8 cellular contexts compared by ENCODE assay signal in genomic region chr12:123115409-123116111, GRCh38. TPM values are rescaled to one million over a fixed set of nuclear protein-coding genes. Genes with fewer than 3 reads are reported as not detected.
DNase-seq lines count a peak whose midpoint lies in the region; FAIRE-seq and TF ChIP-seq lines count a peak whose summit lies in the region.

No MANE protein-coding gene starts in this region.

- DNase-seq in GM12891 (ENCODE audit: insufficient read length, low spot score) (no peak), SIG-M5 (lab: John Stamatoyannopoulos, UW) (peak; percentile 75), fibroblast of the aortic adventitia (ENCODE audit: low read depth) (peak; percentile 98), renal cortical epithelial cell (ENCODE audit: low read depth) (peak; percentile 49), NCI-H2107 (lab: John Stamatoyannopoulos, UW) (no peak), NCI-H69 (lab: John Stamatoyannopoulos, UW) (no peak), SK-N-DZ (ENCODE audit: low spot score) (no peak), HTR-8/SVneo (ENCODE audit: insufficient read length, low spot score) (no peak)

- peak; percentile 93 for FAIRE-seq in GM12891 (lab: Jason Lieb, UNC)
- no peak for FAIRE-seq in HTR-8/SVneo (lab: Jason Lieb, UNC)

- TF ChIP-seq CTCF in fibroblast of the aortic adventitia (IDR thresholded peaks at IDR 0.05; ENCODE audit: insufficient read depth, low read length) = no peak

- H3K4me3 ChIP-seq in fibroblast of the aortic adventitia (ENCODE audit: low read depth, low read length) = peak overlapping the region; percentile 22

- no peak for TF ChIP-seq POLR2A in GM12891 (IDR thresholded peaks at IDR 0.05; ENCODE audit: low read depth, low read length)

TF ChIP-seq in GM12891, 5 proteins besides CTCF, POLR2A, EP300 and RAD21:
- no peak for TF ChIP-seq POLR2AphosphoS5 (IDR thresholded peaks at IDR 0.05; ENCODE audit: low read depth, low read length)
- TF ChIP-seq POU2F2 (IDR thresholded peaks at IDR 0.05; ENCODE audit: low read depth, low read length) = no peak
- peak; percentile 72 for TF ChIP-seq SPI1 (IDR thresholded peaks at IDR 0.05; ENCODE audit: low read depth, low read length)
TF ChIP-seq in GM12891: peak in this region for 1.

RNA-seq across cellular contexts. Expression of gene PITPNM2, which starts 35.3 kb away (rescaled TPM):
- 0.54 TPM for polyA plus RNA-seq in GM12891 (2012; ENCODE audit: low read depth, missing spikeins)
- 4.1 and 6.6 TPM in 2 replicates for total RNA-seq in fibroblast of the aortic adventitia (ENCODE audit: low replicate concordance)
- 2.4 and 16.5 TPM in 2 replicates for total RNA-seq in renal cortical epithelial cell
- 1.0 and 1.3 TPM in 2 replicates for polyA plus RNA-seq in SK-N-DZ (2014; cell fraction: cytosol; rRNA removed)
- 3.3 and 9.0 TPM in 2 replicates for polyA plus RNA-seq in SK-N-DZ (2014; cell fraction: nucleus; rRNA removed)

Comparison
In these comparisons a context has a peak if more than half of its experiments do, and no peak if none do; other contexts are left out.
1. DNase-seq: peak in SIG-M5 (single experiment), fibroblast of the aortic adventitia (single experiment) and renal cortical epithelial cell (single experiment); none in GM12891 (single experiment), NCI-H2107 (single experiment), NCI-H69 (single experiment), SK-N-DZ (single experiment) and HTR-8/SVneo (single experiment).